Comparison of ENCODE assay signal across 10 cellular contexts in the genomic region with DNA sequence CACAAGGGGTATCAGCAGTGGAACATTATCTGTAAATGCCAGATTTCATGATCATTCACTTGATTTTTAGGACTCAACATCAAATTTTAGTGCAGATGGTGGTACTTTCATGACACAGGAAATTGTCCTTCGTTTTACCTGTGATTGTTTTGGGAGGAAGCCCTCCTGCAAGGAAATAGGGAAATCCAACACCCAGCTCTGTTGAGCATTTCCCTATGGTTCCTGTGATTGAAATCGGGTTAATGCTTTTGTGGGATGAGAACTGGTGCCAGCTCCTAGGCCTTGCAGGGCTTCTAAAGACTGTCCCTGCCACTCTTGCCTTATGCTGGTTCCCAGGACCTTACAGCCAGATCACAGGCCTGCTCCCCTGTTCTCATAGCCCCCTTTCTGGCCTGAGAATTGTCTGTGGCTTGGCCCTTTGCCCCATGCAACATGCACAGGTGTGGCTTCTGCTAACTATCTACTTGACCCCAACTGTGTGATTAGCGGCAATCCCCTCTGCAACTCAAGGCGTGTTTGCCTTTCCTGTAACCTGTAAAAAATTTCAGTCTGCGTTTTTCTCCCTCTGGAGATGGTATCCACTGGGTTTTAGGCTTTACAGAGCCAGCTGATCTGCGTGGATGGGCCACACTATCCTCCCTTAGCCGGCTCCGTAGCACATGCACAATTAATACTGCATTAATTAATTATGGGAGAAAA.
DNase-seq lines count a peak whose midpoint lies in the region; ATAC-seq lines count a peak whose summit lies in the region.
"Had no signal": no experiment of that assay in that cellular context is flagged by ENCODE, and none has a peak within 500 bp of the region (broad histone marks: within the 10 kb centered on the region; RNA-seq: fewer than 3 reads in every experiment).

No MANE protein-coding gene starts in this region.

- no peaks in the 10 kb centered on the region for H3K27me3 ChIP-seq in esophagus (ENCODE audit: control insufficient read depth in 1 of 2, insufficient read depth in 2 of 2, low read length in 2 of 2)

- H3K4me3 ChIP-seq in GM08714 (ENCODE audit: low read length): peak overlapping the region; percentile 50; the same call in 1 of the 2 replicates
- no peak overlapping the region for H3K4me3 ChIP-seq in esophagus (ENCODE audit: low read depth in 1 of 2, low read length in 2 of 2)

- DNase-seq in stimulated activated CD4-positive, alpha-beta T cell treated with anti-CD3 and anti-CD28 coated beads, Interleukin-12 subunit alpha, Interleukin-12 subunit beta, amount 100 ng/mL, for 4 hours: no peak
- no peak for DNase-seq in activated CD8-positive, alpha-beta memory T cell treated with anti-CD3 and anti-CD28 coated beads, Interleukin-2, amount 50 U/mL, for 48 hours
- no peak for DNase-seq in sciatic nerve (ENCODE audit: low spot score)
- DNase-seq in T-helper 2 cell: no peak
- DNase-seq: activated naive CD8-positive, alpha-beta T cell treated with anti-CD3 and anti-CD28 coated beads, Interleukin-2, amount 10 ng/mL, durations not matched to agents 7 days and 5 days; NCI-H526 treated with DMSO at 0.1 percent for 48 hours had no signal

- H3K27ac ChIP-seq in esophagus (ENCODE audit: low read depth in 2 of 2, low read length in 1 of 2): peak overlapping the region; percentile 14 to 68

- 63 to 64% methylated on average over 8 of the region's 8 CpGs for WGBS in esophagus, 2 donors

- H3K4me1 ChIP-seq in esophagus (ENCODE audit: control insufficient read depth in 2 of 2, insufficient read depth in 2 of 2, low read length in 1 of 2): peaks cover 0 to 7% of the 10 kb centered on the region in 2 donors

- intact Hi-C loops in sciatic nerve (cut with DNase I): no loop called here

- no peaks in the 10 kb centered on the region for H3K9me3 ChIP-seq in esophagus (ENCODE audit: control insufficient read depth in 2 of 2, insufficient read depth in 1 of 2, low read depth in 1 of 2, low read length in 1 of 2)

- peak; percentile 55 for ATAC-seq in GM19438 (IDR thresholded peaks at IDR 0.05; ENCODE audit: low read depth, unreplicated experiment)
- peak; percentile 36 for ATAC-seq in HG03108 (IDR thresholded peaks at IDR 0.05; ENCODE audit: unreplicated experiment)
- no peak for ATAC-seq in sciatic nerve

- peaks cover 0 to 6% of the 10 kb centered on the region in 2 donors for H3K36me3 ChIP-seq in esophagus (ENCODE audit: control insufficient read depth in 2 of 2, insufficient read depth in 2 of 2, low read length in 1 of 2)
